ENCODE assay signal across 22 cellular contexts in the genomic region with DNA sequence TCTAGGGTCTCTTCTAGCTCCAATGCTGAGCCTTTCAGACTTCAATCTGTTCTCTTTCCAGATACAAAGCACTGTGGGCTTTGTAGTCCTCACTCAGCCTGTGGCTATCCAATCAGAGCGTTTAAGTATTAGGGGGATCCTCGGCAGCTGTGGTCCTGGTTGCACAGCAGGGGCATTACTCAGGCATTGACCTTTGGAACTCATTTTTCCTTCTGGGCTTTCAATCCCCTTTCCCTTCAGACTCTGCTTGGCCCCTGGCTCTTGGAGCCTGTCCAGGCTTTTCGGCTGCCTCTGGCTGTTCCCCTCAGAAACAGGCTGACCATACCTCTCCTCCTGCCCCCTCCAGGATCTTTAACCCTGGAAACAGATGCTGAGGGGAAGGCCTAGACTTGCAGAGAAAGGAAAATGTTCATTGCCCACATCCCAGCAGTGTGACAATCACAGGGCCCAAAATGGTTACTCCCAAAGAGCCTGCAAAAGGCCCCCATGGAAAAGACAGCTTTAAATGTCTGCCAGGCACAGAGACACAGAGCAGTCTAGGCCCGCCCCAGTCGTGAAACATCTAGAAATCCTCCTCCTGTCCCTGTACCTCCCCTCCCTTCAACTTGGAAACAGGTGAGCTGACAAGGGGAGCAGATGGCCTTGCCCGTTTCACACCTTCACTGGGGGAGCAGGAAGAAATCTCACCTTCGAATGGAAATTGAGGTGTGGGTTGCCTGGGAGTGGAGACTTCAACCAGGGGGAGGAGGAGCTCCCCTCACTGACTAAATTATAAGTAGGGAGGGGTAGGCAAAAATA. TPM values are rescaled to one million over a fixed set of nuclear protein-coding genes. Genes with fewer than 3 reads are reported as not detected.
DNase-seq lines count a peak whose midpoint lies in the region; ATAC-seq, FAIRE-seq and TF ChIP-seq lines count a peak whose summit lies in the region.
"Had no signal": no experiment of that assay in that cellular context is flagged by ENCODE, and none has a peak within 500 bp of the region (broad histone marks: within the 10 kb centered on the region; RNA-seq: fewer than 3 reads in every experiment).

No MANE protein-coding gene starts in this region.

- peak overlapping the region; percentile 85 for H3K27ac ChIP-seq in left ventricle myocardium inferior (replicated peaks)
- peak overlapping the region in 3 of 4 donors; percentile 81 to 85 (median 82) for H3K27ac ChIP-seq in gastroesophageal sphincter
- H3K27ac ChIP-seq in rectal smooth muscle tissue (ENCODE audit: low read depth, low read length) = peak overlapping the region; percentile 53
- no peak overlapping the region for H3K27ac ChIP-seq in A673 (ENCODE audit: low read depth, low read length, poor library complexity, severe bottlenecking)
- H3K27ac ChIP-seq: BLaER1, RWPE1 had no signal

- no peak for TF ChIP-seq POLR2A in gastroesophageal sphincter (IDR thresholded peaks at IDR 0.05)
- no peak for TF ChIP-seq POLR2A in H54 (IDR thresholded peaks at IDR 0.05; ENCODE audit: low read depth, low read length)

- intact Hi-C loops in left ventricle myocardium inferior (cut with micrococcal nuclease) = no loop called here
- intact Hi-C loops in left ventricle myocardium superior (cut with micrococcal nuclease) = no loop called here
- intact Hi-C loops in A673 (cut with micrococcal nuclease; ENCODE audit: unreplicated experiment) = no loop called here

- DNase-seq in left ventricle myocardium inferior = no peak
- no peak for DNase-seq in left ventricle myocardium superior
- DNase-seq in H54 (ENCODE audit: insufficient read length, low spot score) = no peak
- DNase-seq in stimulated activated naive CD8-positive, alpha-beta T cell treated with anti-CD3 and anti-CD28 coated beads, Interleukin-15, Interleukin-2, amounts not matched to agents 100 U/mL and 50 U/mL, for 24 hours = no peak
- DNase-seq in A673 (ENCODE audit: low spot score) = no peak
- DNase-seq: activated CD4-positive, alpha-beta T cell treated with anti-CD3 and anti-CD28 coated beads for 4 hours; activated CD8-positive, alpha-beta memory T cell treated with anti-CD3 and anti-CD28 coated beads for 24 hours; activated T-cell treated with anti-CD3 and anti-CD28 coated beads, Interleukin-2, amount 50 U/mL, for 24 hours; COR-L47; kidney glomerular epithelial cell; NCI-H526; occipital lobe; stimulated activated naive CD8-positive, alpha-beta T cell treated with anti-CD3 and anti-CD28 coated beads, Interleukin-15, amount 100 ng/mL, for 72 hours; T-helper 2 cell had no signal

- BruUV-seq in A673 (replicated peaks; lab: Mats Ljungman, UMichigan) = no TSS peak

- H3K36me3 ChIP-seq in left ventricle myocardium inferior = no peaks in the 10 kb centered on the region
- H3K36me3 ChIP-seq in gastroesophageal sphincter = no peaks in the 10 kb centered on the region
- H3K36me3 ChIP-seq in rectal smooth muscle tissue (ENCODE audit: control insufficient read depth, insufficient read depth, low read length) = no peaks in the 10 kb centered on the region
- H3K36me3 ChIP-seq in A673 (ENCODE audit: insufficient read depth, low read length, poor library complexity, severe bottlenecking) = no peaks in the 10 kb centered on the region
- H3K36me3 ChIP-seq: BLaER1 had no signal

- CTCF ChIA-PET in A673 (lab: Charles Lee) = interaction anchor here (0.6 kb wide), 1 partner anchor 12 kb away, joined by 3 read pairs; no protein-coding TSS in a partner anchor

- no peak overlapping the region for H3K4me3 ChIP-seq in left ventricle myocardium inferior
- H3K4me3 ChIP-seq in gastroesophageal sphincter = no peak overlapping the region
- H3K4me3 ChIP-seq in rectal smooth muscle tissue (ENCODE audit: low read length) = no peak overlapping the region
- H3K4me3 ChIP-seq in A673 (ENCODE audit: low read depth, low read length, poor library complexity, severe bottlenecking) = no peak overlapping the region
- H3K4me3 ChIP-seq: BLaER1, GM12878 had no signal

- H3K4me1 ChIP-seq in left ventricle myocardium inferior (peaks cover 55% of the 10 kb centered on the region), gastroesophageal sphincter (peaks cover 0 to 64% (median 14%) of the 10 kb centered on the region in 3 donors), rectal smooth muscle tissue (ENCODE audit: control insufficient read depth, insufficient read depth, low read length) (peaks cover 5% of the 10 kb centered on the region), A673 (ENCODE audit: insufficient read depth, low read length, poor library complexity, severe bottlenecking) (no peaks in the 10 kb centered on the region)
- H3K4me1 ChIP-seq: BLaER1 had no signal

- WGBS in gastroesophageal sphincter (ENCODE audit: low coverage in 1 of 2), 2 donors = 24 to 64% methylated on average over 2 to 5 of the region's 7 CpGs

- H3K27me3 ChIP-seq in left ventricle myocardium inferior (ENCODE audit: low read depth) (no peaks in the 10 kb centered on the region), gastroesophageal sphincter (no peaks in the 10 kb centered on the region), rectal smooth muscle tissue (ENCODE audit: control insufficient read depth, insufficient read depth, low read length) (no peaks in the 10 kb centered on the region), A673 (replicated peaks; ENCODE audit: insufficient read depth, low read depth, low read length, poor library complexity) (no peaks in the 10 kb centered on the region)
- H3K27me3 ChIP-seq: BLaER1 had no signal

- H3K9ac ChIP-seq in rectal smooth muscle tissue (ENCODE audit: low read length) = no peak overlapping the region
- H3K9ac ChIP-seq: BLaER1 had no signal

- no peak for TF ChIP-seq EP300 in gastroesophageal sphincter (IDR thresholded peaks at IDR 0.05)

- ATAC-seq in left ventricle myocardium superior (no peak), gastroesophageal sphincter (no peak)
- no peak for ATAC-seq in stimulated activated naive CD8-positive, alpha-beta T cell treated with anti-CD3 and anti-CD28 coated beads, Interleukin-15, Interleukin-2, amounts not matched to agents 100 U/mL and 50 U/mL, for 24 hours
- ATAC-seq: GM12878; HepG2; SK-N-SH treated with all-trans-retinoic acid at 6 μM for 48 hours; stimulated activated naive CD8-positive, alpha-beta T cell treated with anti-CD3 and anti-CD28 coated beads, Interleukin-15, amount 100 ng/mL, for 72 hours had no signal

- FAIRE-seq in H54 (lab: Jason Lieb, UNC) = no peak
- FAIRE-seq: endometrium, GM12878, HepG2 had no signal

- H3K9me3 ChIP-seq in left ventricle myocardium inferior (replicated peaks) (no peaks in the 10 kb centered on the region), gastroesophageal sphincter (no peaks in the 10 kb centered on the region), A673 (ENCODE audit: low read depth, low read length, poor library complexity, severe bottlenecking) (no peaks in the 10 kb centered on the region)
- H3K9me3 ChIP-seq: BLaER1 had no signal

- TF ChIP-seq CTCF in left ventricle myocardium inferior (IDR thresholded peaks at IDR 0.05; ENCODE audit: borderline replicate concordance) (no peak), gastroesophageal sphincter (IDR thresholded peaks at IDR 0.05) (no peak), A673 (conservative IDR thresholded peaks at IDR 0.05; ENCODE audit: low read depth, low read length) (no peak)

- POLR2A ChIA-PET in A673 (lab: Charles Lee; ENCODE audit: low non-redundant PET) = no interaction called here

RNA-seq across cellular contexts. Expression of a gene that starts 13.7 kb away (rescaled TPM):
- total RNA-seq in left ventricle myocardium inferior (1.4 TPM), left ventricle myocardium superior (1.3 TPM), gastroesophageal sphincter (1 to 10 TPM; 1.5 to 6.9 (median 3.2) TPM), A673 (2021) (0.24 and 0.39 TPM in 2 replicates)
- total RNA-seq: GM12878, HepG2 had no signal

RNA-seq across cellular contexts. Expression of a gene that starts 43.1 kb away (rescaled TPM):
- total RNA-seq in left ventricle myocardium inferior (4.9 TPM), left ventricle myocardium superior (4.3 TPM), gastroesophageal sphincter (1 to 10 TPM; 3.5 to 9.5 (median 6.8) TPM), A673 (2021) (6.3 TPM in 2 replicates)

RNA-seq across cellular contexts. Expression of a gene that starts 44.4 kb away (rescaled TPM):
- 6.5 TPM for total RNA-seq in left ventricle myocardium inferior
- 9.1 TPM for total RNA-seq in left ventricle myocardium superior
- 1 to 10 TPM in 1 of 4 donors, under 1 TPM in 3; 0.35 to 1.9 (median 0.65) TPM for total RNA-seq in gastroesophageal sphincter
- total RNA-seq in A673 (2021) = 7.6 and 11.9 TPM in 2 replicates
